ENCODE assay signal across 1 cellular context in genomic region chr21:25079053-25079452, GRCh38.
A peak's percentile ranks its signal among the peaks of the same experiment; 100 is the strongest.
TF ChIP-seq lines count a peak whose summit lies in the region.

No MANE protein-coding gene starts in this region.

TF ChIP-seq in K562, 482 proteins besides CTCF, POLR2A, EP300 and RAD21 (continued from another document):
- TF ChIP-seq TFE3 (CRISPR knock-in tag; IDR thresholded peaks at IDR 0.05), result peak; percentile 33; the same call in 1 of the 2 replicates
- no peak for TF ChIP-seq TRIM24 (IDR thresholded peaks at IDR 0.05)
TF ChIP-seq in K562: peak in this region for 1.
